ENCODE assay signal across 1 cellular context in genomic region chr1:84705503-84705902, GRCh38.
TF ChIP-seq lines count a peak whose summit lies in the region.

No MANE protein-coding gene starts in this region.

TF ChIP-seq in GM23338, 12 proteins besides CTCF, POLR2A, EP300 and RAD21:
- TF ChIP-seq ZNF462 (CRISPR knock-in tag; IDR thresholded peaks at IDR 0.05) (no peak), ZNF331 (CRISPR knock-in tag; IDR thresholded peaks at IDR 0.05; ENCODE audit: low read depth) (no peak)
